In genomic region chr11:66864172-66864901, GRCh38 we compare ENCODE assay signal across 11 cellular contexts.
A peak's percentile ranks its signal among the peaks of the same experiment; 100 is the strongest.
DNase-seq lines count a peak whose midpoint lies in the region; TF ChIP-seq lines count a peak whose summit lies in the region.
"Had no signal": no experiment of that assay in that cellular context is flagged by ENCODE, and none has a peak within 500 bp of the region (broad histone marks: within the 10 kb centered on the region; RNA-seq: fewer than 3 reads in every experiment).

No MANE protein-coding gene starts in this region.

- peak overlapping the region; percentile 33 to 72 (median 63) for H3K4me3 Mint-ChIP-seq in nephron

- no peak for TF ChIP-seq CTCF in nephron (IDR thresholded peaks at IDR 0.05; ENCODE audit: unreplicated experiment in 3 of 3)

- H3K36me3 Mint-ChIP-seq in nephron (ENCODE audit: low read depth) = peaks cover 3% of the 10 kb centered on the region

- H3K27me3 Mint-ChIP-seq in nephron (ENCODE audit: low read depth) = no peaks in the 10 kb centered on the region

- H3K4me1 Mint-ChIP-seq in nephron = peaks cover 22% of the 10 kb centered on the region

- peak overlapping the region; percentile 11 to 97 (median 15) for H3K27ac Mint-ChIP-seq in nephron

- DNase-seq in DMS79 (lab: John Stamatoyannopoulos, UW) (peak; percentile 36), NCI-H2107 (lab: John Stamatoyannopoulos, UW) (peak; percentile 45), cerebellar cortex (ENCODE audit: low spot score) (peak; percentile 47), iPS-NIHi7 (ENCODE audit: extremely low spot score) (no peak), GM03348 (ENCODE audit: low spot score) (no peak), MV-4-11 (lab: John Stamatoyannopoulos, UW) (no peak)
- DNase-seq: AML-193; NCI-H1694; PC-3; stimulated activated CD4-positive, alpha-beta T cell treated with anti-CD3 and anti-CD28 coated beads, Interleukin-2, amount 100 ng/mL, for 24 hours had no signal

- H3K9me3 Mint-ChIP-seq in nephron = no peaks in the 10 kb centered on the region

Comparison
In these comparisons a context has a peak if more than half of its experiments do, and no peak if none do; other contexts are left out.
1. DNase-seq: peak in DMS79 (single experiment), NCI-H2107 (single experiment) and cerebellar cortex (single experiment); none in iPS-NIHi7 (single experiment), GM03348 (single experiment) and MV-4-11 (single experiment).